In the genomic region with DNA sequence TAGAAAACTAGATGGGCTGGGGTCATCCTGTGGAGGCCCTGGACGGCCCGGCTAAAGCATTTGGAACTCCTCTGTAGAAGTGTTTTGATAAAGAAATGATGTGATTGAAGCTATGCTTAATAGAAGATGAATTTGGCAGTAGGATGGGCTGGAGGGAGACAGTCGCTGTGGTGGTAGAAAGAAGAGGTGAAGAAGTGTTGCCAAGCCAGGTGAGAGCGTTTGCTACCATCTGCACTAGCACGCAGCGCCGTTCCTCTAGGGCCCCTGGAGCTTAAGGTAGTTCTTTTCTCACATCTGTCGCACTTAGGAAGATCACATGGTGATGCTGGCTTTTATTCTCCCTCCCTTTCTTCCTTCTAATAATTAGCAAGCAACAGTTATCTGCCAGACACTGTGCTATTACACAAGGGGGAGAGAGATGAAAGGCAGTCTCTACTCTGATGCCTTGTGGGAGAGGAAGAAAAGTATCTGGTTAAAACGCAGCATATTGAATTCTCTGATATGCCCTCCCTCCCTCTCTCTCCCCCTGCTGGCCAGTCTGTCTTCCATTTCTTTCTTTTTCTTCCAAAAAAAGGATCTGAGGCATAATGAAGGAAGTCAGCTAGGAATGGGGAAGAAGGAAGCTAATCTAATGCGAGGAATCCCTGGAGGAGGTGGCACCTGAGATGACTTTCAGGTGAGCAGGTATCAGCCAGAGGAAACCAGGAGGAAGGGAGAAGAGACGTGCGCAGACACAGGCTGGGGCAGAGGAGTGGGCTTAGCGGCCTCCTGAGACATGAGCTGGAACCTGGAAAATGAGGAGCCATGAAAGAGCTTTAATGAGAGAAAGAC, we compare ENCODE assay signal across 1 cellular context.
TF ChIP-seq lines count a peak whose summit lies in the region.

No MANE protein-coding gene starts in this region.

TF ChIP-seq in K562, 482 proteins besides CTCF, POLR2A, EP300 and RAD21 (continued from another document and continues in another):
- TF ChIP-seq, protein P1, sequence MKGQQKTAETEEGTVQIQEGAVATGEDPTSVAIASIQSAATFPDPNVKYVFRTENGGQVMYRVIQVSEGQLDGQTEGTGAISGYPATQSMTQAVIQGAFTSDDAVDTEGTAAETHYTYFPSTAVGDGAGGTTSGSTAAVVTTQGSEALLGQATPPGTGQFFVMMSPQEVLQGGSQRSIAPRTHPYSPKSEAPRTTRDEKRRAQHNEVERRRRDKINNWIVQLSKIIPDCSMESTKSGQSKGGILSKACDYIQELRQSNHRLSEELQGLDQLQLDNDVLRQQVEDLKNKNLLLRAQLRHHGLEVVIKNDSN (CRISPR knock-in tag; IDR thresholded peaks at IDR 0.05): peak; percentile 25; the same call in 1 of the 2 replicates
- TF ChIP-seq, protein P2, sequence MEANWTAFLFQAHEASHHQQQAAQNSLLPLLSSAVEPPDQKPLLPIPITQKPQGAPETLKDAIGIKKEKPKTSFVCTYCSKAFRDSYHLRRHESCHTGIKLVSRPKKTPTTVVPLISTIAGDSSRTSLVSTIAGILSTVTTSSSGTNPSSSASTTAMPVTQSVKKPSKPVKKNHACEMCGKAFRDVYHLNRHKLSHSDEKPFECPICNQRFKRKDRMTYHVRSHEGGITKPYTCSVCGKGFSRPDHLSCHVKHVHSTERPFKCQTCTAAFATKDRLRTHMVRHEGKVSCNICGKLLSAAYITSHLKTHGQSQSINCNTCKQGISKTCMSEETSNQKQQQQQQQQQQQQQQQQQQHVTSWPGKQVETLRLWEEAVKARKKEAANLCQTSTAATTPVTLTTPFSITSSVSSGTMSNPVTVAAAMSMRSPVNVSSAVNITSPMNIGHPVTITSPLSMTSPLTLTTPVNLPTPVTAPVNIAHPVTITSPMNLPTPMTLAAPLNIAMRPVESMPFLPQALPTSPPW (CRISPR knock-in tag; IDR thresholded peaks at IDR 0.05): no peak
- TF ChIP-seq, protein P3, sequence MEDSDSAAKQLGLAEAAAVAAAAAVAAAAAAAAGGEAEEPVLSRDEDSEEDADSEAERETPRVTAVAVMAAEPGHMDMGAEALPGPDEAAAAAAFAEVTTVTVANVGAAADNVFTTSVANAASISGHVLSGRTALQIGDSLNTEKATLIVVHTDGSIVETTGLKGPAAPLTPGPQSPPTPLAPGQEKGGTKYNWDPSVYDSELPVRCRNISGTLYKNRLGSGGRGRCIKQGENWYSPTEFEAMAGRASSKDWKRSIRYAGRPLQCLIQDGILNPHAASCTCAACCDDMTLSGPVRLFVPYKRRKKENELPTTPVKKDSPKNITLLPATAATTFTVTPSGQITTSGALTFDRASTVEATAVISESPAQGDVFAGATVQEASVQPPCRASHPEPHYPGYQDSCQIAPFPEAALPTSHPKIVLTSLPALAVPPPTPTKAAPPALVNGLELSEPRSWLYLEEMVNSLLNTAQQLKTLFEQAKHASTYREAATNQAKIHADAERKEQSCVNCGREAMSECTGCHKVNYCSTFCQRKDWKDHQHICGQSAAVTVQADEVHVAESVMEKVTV (CRISPR knock-in tag; IDR thresholded peaks at IDR 0.05): no peak
- no peak for TF ChIP-seq DACH1 (IDR thresholded peaks at IDR 0.05; ENCODE audit: partially characterized antibody)
- TF ChIP-seq, protein P4, sequence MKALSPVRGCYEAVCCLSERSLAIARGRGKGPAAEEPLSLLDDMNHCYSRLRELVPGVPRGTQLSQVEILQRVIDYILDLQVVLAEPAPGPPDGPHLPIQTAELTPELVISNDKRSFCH (CRISPR knock-in tag; IDR thresholded peaks at IDR 0.05): no peak
- TF ChIP-seq, protein P4 (tag; IDR thresholded peaks at IDR 0.05): peak; percentile 40; the same call in 1 of the 2 replicates
- no peak for TF ChIP-seq CREBBP (IDR thresholded peaks at IDR 0.05; ENCODE audit: low read depth, low read length)
- no peak for TF ChIP-seq GABPB1 (CRISPR knock-in tag; IDR thresholded peaks at IDR 0.05)
- TF ChIP-seq HNRNPLL (IDR thresholded peaks at IDR 0.05; ENCODE audit: low read depth, low read length, poor library complexity, severe bottlenecking): no peak
- no peak for TF ChIP-seq BRD4 (IDR thresholded peaks at IDR 0.05)
- no peak for TF ChIP-seq HDAC1 (IDR thresholded peaks at IDR 0.05)
- TF ChIP-seq, protein P5, sequence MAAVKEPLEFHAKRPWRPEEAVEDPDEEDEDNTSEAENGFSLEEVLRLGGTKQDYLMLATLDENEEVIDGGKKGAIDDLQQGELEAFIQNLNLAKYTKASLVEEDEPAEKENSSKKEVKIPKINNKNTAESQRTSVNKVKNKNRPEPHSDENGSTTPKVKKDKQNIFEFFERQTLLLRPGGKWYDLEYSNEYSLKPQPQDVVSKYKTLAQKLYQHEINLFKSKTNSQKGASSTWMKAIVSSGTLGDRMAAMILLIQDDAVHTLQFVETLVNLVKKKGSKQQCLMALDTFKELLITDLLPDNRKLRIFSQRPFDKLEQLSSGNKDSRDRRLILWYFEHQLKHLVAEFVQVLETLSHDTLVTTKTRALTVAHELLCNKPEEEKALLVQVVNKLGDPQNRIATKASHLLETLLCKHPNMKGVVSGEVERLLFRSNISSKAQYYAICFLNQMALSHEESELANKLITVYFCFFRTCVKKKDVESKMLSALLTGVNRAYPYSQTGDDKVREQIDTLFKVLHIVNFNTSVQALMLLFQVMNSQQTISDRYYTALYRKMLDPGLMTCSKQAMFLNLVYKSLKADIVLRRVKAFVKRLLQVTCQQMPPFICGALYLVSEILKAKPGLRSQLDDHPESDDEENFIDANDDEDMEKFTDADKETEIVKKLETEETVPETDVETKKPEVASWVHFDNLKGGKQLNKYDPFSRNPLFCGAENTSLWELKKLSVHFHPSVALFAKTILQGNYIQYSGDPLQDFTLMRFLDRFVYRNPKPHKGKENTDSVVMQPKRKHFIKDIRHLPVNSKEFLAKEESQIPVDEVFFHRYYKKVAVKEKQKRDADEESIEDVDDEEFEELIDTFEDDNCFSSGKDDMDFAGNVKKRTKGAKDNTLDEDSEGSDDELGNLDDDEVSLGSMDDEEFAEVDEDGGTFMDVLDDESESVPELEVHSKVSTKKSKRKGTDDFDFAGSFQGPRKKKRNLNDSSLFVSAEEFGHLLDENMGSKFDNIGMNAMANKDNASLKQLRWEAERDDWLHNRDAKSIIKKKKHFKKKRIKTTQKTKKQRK (IDR thresholded peaks at IDR 0.05; ENCODE audit: borderline replicate concordance, low read depth, low read length): no peak
- no peak for TF ChIP-seq TCF3 (CRISPR knock-in tag; IDR thresholded peaks at IDR 0.05)
- TF ChIP-seq, protein P6, sequence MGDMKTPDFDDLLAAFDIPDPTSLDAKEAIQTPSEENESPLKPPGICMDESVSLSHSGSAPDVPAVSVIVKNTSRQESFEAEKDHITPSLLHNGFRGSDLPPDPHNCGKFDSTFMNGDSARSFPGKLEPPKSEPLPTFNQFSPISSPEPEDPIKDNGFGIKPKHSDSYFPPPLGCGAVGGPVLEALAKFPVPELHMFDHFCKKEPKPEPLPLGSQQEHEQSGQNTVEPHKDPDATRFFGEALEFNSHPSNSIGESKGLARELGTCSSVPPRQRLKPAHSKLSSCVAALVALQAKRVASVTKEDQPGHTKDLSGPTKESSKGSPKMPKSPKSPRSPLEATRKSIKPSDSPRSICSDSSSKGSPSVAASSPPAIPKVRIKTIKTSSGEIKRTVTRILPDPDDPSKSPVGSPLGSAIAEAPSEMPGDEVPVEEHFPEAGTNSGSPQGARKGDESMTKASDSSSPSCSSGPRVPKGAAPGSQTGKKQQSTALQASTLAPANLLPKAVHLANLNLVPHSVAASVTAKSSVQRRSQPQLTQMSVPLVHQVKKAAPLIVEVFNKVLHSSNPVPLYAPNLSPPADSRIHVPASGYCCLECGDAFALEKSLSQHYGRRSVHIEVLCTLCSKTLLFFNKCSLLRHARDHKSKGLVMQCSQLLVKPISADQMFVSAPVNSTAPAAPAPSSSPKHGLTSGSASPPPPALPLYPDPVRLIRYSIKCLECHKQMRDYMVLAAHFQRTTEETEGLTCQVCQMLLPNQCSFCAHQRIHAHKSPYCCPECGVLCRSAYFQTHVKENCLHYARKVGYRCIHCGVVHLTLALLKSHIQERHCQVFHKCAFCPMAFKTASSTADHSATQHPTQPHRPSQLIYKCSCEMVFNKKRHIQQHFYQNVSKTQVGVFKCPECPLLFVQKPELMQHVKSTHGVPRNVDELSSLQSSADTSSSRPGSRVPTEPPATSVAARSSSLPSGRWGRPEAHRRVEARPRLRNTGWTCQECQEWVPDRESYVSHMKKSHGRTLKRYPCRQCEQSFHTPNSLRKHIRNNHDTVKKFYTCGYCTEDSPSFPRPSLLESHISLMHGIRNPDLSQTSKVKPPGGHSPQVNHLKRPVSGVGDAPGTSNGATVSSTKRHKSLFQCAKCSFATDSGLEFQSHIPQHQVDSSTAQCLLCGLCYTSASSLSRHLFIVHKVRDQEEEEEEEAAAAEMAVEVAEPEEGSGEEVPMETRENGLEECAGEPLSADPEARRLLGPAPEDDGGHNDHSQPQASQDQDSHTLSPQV (IDR thresholded peaks at IDR 0.05): no peak
- TF ChIP-seq, protein P7, sequence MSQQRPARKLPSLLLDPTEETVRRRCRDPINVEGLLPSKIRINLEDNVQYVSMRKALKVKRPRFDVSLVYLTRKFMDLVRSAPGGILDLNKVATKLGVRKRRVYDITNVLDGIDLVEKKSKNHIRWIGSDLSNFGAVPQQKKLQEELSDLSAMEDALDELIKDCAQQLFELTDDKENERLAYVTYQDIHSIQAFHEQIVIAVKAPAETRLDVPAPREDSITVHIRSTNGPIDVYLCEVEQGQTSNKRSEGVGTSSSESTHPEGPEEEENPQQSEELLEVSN (IDR thresholded peaks at IDR 0.05; ENCODE audit: borderline replicate concordance in 1 of 2, extremely low read depth in 1 of 2, insufficient read depth in 1 of 2, insufficient read length in 1 of 2, low read depth in 1 of 2, low read length in 1 of 2, poor library complexity in 1 of 2, severe bottlenecking in 1 of 2): no peak
- TF ChIP-seq, protein P8, sequence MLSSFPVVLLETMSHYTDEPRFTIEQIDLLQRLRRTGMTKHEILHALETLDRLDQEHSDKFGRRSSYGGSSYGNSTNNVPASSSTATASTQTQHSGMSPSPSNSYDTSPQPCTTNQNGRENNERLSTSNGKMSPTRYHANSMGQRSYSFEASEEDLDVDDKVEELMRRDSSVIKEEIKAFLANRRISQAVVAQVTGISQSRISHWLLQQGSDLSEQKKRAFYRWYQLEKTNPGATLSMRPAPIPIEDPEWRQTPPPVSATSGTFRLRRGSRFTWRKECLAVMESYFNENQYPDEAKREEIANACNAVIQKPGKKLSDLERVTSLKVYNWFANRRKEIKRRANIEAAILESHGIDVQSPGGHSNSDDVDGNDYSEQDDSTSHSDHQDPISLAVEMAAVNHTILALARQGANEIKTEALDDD (IDR thresholded peaks at IDR 0.05): 0 out of 2 replicates have a peak, but pooled peaks have one; percentile 3
- no peak for TF ChIP-seq CHCHD3 (CRISPR knock-in tag; IDR thresholded peaks at IDR 0.05)
- no peak for TF ChIP-seq CBX2 (IDR thresholded peaks at IDR 0.05; ENCODE audit: insufficient read depth, low read length, poor library complexity, severe bottlenecking)
- TF ChIP-seq, protein P9, sequence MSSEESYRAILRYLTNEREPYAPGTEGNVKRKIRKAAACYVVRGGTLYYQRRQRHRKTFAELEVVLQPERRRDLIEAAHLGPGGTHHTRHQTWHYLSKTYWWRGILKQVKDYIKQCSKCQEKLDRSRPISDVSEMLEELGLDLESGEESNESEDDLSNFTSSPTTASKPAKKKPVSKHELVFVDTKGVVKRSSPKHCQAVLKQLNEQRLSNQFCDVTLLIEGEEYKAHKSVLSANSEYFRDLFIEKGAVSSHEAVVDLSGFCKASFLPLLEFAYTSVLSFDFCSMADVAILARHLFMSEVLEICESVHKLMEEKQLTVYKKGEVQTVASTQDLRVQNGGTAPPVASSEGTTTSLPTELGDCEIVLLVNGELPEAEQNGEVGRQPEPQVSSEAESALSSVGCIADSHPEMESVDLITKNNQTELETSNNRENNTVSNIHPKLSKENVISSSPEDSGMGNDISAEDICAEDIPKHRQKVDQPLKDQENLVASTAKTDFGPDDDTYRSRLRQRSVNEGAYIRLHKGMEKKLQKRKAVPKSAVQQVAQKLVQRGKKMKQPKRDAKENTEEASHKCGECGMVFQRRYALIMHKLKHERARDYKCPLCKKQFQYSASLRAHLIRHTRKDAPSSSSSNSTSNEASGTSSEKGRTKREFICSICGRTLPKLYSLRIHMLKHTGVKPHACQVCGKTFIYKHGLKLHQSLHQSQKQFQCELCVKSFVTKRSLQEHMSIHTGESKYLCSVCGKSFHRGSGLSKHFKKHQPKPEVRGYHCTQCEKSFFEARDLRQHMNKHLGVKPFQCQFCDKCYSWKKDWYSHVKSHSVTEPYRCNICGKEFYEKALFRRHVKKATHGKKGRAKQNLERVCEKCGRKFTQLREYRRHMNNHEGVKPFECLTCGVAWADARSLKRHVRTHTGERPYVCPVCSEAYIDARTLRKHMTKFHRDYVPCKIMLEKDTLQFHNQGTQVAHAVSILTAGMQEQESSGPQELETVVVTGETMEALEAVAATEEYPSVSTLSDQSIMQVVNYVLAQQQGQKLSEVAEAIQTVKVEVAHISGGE (CRISPR knock-in tag; IDR thresholded peaks at IDR 0.05): no peak
- no peak for TF ChIP-seq BRCA1 (IDR thresholded peaks at IDR 0.05)
- TF ChIP-seq BRCA1 (CRISPR knock-in tag; IDR thresholded peaks at IDR 0.05): peak; percentile 59; the same call in 1 of the 2 replicates
- peak; percentile 32; the same call in 1 of the 2 replicates for TF ChIP-seq SPI1 (IDR thresholded peaks at IDR 0.05; ENCODE audit: borderline replicate concordance, low read depth, low read length)
